In the genomic region with DNA sequence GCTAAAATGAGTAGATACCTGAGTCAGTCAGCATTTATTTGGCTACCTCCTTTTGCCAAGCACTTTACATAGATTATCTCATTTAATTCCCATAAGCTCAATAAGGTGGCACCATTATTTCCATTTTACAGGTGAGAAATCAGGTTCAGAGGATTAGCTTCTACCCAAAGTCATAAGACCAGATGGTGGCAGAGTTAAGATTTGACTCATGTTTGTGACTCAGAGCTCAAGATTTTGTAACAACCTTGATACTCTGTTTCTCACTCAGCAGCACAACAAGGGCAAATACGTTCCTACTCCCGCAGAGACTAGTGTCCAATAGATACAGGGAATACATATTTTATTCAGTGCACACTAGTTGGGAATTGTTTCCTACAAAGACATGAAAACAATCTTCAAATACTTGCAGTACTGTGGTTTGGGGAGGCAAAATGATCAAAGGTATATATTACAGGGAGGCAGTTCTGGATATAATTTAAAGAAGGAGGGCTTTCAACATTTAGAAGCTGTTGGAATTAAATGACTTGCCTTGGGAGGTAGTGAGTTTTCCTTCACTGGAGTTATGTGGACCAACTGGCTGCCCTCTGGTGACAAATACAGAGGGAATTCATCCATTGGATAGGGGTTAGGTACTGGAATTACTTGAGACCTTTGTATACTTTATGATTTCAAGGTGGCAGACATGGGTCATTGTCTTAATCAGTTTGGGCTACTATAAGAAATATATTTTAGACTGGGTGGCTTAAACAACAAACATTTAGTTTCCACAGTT, we compare ENCODE assay signal across 9 cellular contexts.
A peak's percentile ranks its signal among the peaks of the same experiment; 100 is the strongest.
DNase-seq lines count a peak whose midpoint lies in the region; ATAC-seq and TF ChIP-seq lines count a peak whose summit lies in the region.
"Had no signal": no experiment of that assay in that cellular context is flagged by ENCODE, and none has a peak within 500 bp of the region (broad histone marks: within the 10 kb centered on the region; RNA-seq: fewer than 3 reads in every experiment).

No MANE protein-coding gene starts in this region.

- TF ChIP-seq CTCF in RWPE1 (conservative IDR thresholded peaks at IDR 0.05; ENCODE audit: low read depth) (no peak), fibroblast of pulmonary artery (IDR thresholded peaks at IDR 0.05; ENCODE audit: low read length, missing control alignments) (no peak)

- H3K27ac ChIP-seq in RWPE1 = no peak overlapping the region; the same call in 1 of the 2 replicates

- no peak overlapping the region for H3K4me3 Mint-ChIP-seq in stimulated activated naive CD8-positive, alpha-beta T cell treated with anti-CD3 and anti-CD28 coated beads, Interleukin-15, Interleukin-2, amounts not matched to agents 100 ng/mL and 50 ng/mL, for 24 hours

- no peak for DNase-seq in stimulated activated naive CD8-positive, alpha-beta T cell treated with anti-CD3 and anti-CD28 coated beads, Interleukin-15, Interleukin-2, amounts not matched to agents 100 U/mL and 50 U/mL, for 24 hours
- DNase-seq in RWPE1 (ENCODE audit: low spot score) (peak; percentile 73), fibroblast of pulmonary artery (ENCODE audit: low read depth) (peak; percentile 93), NCI-H2081 treated with DMSO at 0.1 percent for 48 hours (lab: John Stamatoyannopoulos, UW) (no peak), posterior cingulate gyrus (no peak)
- no peak for DNase-seq in stimulated activated CD4-positive, alpha-beta T cell treated with anti-CD3 and anti-CD28 coated beads, Interleukin-12 subunit alpha, Interleukin-12 subunit beta, amount 100 ng/mL, for 4 hours
- DNase-seq: NCI-H187 had no signal

- intact Hi-C loops in posterior cingulate gyrus (cut with DNase I) = loop anchor here (5.0 kb wide), 2 partner anchors 117 to 162 kb away; a partner anchor contains a TSS

- no peak overlapping the region for H3K4me3 ChIP-seq in fibroblast of pulmonary artery (replicated peaks; ENCODE audit: low read depth, low read length)

- CTCF ChIA-PET in RWPE1 (lab: Yijun Ruan, JAX) = no interaction called here

- peak overlapping the region; percentile 59 for H3K27ac Mint-ChIP-seq in stimulated activated naive CD8-positive, alpha-beta T cell treated with anti-CD3 and anti-CD28 coated beads, Interleukin-15, Interleukin-2, amounts not matched to agents 100 ng/mL and 50 ng/mL, for 24 hours

- no peaks in the 10 kb centered on the region for H3K27me3 Mint-ChIP-seq in stimulated activated naive CD8-positive, alpha-beta T cell treated with anti-CD3 and anti-CD28 coated beads, Interleukin-15, Interleukin-2, amounts not matched to agents 100 ng/mL and 50 ng/mL, for 24 hours

- ATAC-seq in stimulated activated naive CD8-positive, alpha-beta T cell treated with anti-CD3 and anti-CD28 coated beads, Interleukin-15, Interleukin-2, amounts not matched to agents 100 U/mL and 50 U/mL, for 24 hours = no peak
- no peak for ATAC-seq in HG02798 (IDR thresholded peaks at IDR 0.05; ENCODE audit: poor library complexity, unreplicated experiment)

- H3K36me3 Mint-ChIP-seq in stimulated activated naive CD8-positive, alpha-beta T cell treated with anti-CD3 and anti-CD28 coated beads, Interleukin-15, Interleukin-2, amounts not matched to agents 100 ng/mL and 50 ng/mL, for 24 hours (ENCODE audit: low read depth) = peaks cover 15% of the 10 kb centered on the region

- POLR2A ChIA-PET in RWPE1 (lab: Yijun Ruan, JAX; ENCODE audit: low non-redundant PET) = interaction anchor here (0.6 kb wide), 1 partner anchor 1437 kb away, joined by 3 read pairs; no protein-coding TSS in a partner anchor

- peaks cover 10% of the 10 kb centered on the region for H3K4me1 Mint-ChIP-seq in stimulated activated naive CD8-positive, alpha-beta T cell treated with anti-CD3 and anti-CD28 coated beads, Interleukin-15, Interleukin-2, amounts not matched to agents 100 ng/mL and 50 ng/mL, for 24 hours (ENCODE audit: low read depth)

- no peaks in the 10 kb centered on the region for H3K9me3 Mint-ChIP-seq in stimulated activated naive CD8-positive, alpha-beta T cell treated with anti-CD3 and anti-CD28 coated beads, Interleukin-15, Interleukin-2, amounts not matched to agents 100 ng/mL and 50 ng/mL, for 24 hours

Comparison
In these comparisons a context has a peak if more than half of its experiments do, and no peak if none do; other contexts are left out.
1. DNase-seq: peak in RWPE1 (single experiment) and fibroblast of pulmonary artery (single experiment); none in stimulated activated naive CD8-positive, alpha-beta T cell treated with anti-CD3 and anti-CD28 coated beads, Interleukin-15, Interleukin-2, amounts not matched to agents 100 U/mL and 50 U/mL, for 24 hours (single experiment), NCI-H2081 treated with DMSO at 0.1 percent for 48 hours (single experiment), posterior cingulate gyrus (0 of 10) and stimulated activated CD4-positive, alpha-beta T cell treated with anti-CD3 and anti-CD28 coated beads, Interleukin-12 subunit alpha, Interleukin-12 subunit beta, amount 100 ng/mL, for 4 hours (single experiment).